In the genomic region with DNA sequence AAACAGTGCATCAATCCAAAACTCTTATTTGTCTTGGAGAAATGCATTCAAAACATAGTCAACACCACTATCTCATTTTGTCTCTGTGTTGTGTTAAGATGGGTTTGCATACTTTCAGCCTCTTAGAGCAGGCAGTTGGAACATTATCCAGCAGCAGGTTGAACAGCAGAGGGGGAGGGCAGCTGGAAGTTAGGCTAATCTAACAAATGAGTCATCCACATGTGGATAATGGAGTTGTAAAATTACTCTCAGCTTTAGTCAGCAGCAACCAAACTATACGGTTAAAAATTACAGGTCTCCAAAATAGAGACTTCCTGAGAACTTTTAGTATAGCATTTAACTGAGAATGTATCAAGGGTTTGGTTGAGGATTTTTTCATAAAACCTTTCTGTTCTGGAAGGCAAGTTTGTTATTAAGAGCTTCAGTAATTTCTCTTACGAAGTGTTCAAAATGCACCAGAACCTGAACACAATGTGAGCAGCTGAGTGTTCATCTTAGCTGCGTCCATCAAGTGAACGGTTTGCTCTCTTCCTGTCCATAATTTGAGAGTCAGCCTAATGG, we compare ENCODE assay signal across 1 cellular context.
TF ChIP-seq lines count a peak whose summit lies in the region.

No MANE protein-coding gene starts in this region.

TF ChIP-seq in K562, 482 proteins besides CTCF, POLR2A, EP300 and RAD21 (continued from another document and continues in another):
- TF ChIP-seq, protein P1, sequence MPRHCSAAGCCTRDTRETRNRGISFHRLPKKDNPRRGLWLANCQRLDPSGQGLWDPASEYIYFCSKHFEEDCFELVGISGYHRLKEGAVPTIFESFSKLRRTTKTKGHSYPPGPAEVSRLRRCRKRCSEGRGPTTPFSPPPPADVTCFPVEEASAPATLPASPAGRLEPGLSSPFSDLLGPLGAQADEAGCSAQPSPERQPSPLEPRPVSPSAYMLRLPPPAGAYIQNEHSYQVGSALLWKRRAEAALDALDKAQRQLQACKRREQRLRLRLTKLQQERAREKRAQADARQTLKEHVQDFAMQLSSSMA (CRISPR knock-in tag; IDR thresholded peaks at IDR 0.05): no peak
- no peak for TF ChIP-seq GABPB2 (CRISPR knock-in tag; conservative IDR thresholded peaks at IDR 0.05)
- TF ChIP-seq GTF2E2 (tag; IDR thresholded peaks at IDR 0.05): 0 out of 2 replicates have a peak, but pooled peaks have one; percentile 30
- TF ChIP-seq, protein P2, sequence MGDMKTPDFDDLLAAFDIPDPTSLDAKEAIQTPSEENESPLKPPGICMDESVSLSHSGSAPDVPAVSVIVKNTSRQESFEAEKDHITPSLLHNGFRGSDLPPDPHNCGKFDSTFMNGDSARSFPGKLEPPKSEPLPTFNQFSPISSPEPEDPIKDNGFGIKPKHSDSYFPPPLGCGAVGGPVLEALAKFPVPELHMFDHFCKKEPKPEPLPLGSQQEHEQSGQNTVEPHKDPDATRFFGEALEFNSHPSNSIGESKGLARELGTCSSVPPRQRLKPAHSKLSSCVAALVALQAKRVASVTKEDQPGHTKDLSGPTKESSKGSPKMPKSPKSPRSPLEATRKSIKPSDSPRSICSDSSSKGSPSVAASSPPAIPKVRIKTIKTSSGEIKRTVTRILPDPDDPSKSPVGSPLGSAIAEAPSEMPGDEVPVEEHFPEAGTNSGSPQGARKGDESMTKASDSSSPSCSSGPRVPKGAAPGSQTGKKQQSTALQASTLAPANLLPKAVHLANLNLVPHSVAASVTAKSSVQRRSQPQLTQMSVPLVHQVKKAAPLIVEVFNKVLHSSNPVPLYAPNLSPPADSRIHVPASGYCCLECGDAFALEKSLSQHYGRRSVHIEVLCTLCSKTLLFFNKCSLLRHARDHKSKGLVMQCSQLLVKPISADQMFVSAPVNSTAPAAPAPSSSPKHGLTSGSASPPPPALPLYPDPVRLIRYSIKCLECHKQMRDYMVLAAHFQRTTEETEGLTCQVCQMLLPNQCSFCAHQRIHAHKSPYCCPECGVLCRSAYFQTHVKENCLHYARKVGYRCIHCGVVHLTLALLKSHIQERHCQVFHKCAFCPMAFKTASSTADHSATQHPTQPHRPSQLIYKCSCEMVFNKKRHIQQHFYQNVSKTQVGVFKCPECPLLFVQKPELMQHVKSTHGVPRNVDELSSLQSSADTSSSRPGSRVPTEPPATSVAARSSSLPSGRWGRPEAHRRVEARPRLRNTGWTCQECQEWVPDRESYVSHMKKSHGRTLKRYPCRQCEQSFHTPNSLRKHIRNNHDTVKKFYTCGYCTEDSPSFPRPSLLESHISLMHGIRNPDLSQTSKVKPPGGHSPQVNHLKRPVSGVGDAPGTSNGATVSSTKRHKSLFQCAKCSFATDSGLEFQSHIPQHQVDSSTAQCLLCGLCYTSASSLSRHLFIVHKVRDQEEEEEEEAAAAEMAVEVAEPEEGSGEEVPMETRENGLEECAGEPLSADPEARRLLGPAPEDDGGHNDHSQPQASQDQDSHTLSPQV (IDR thresholded peaks at IDR 0.05): peak; percentile 80
- peak; percentile 54 for TF ChIP-seq DACH1 (IDR thresholded peaks at IDR 0.05; ENCODE audit: partially characterized antibody)
- TF ChIP-seq EP400 (IDR thresholded peaks at IDR 0.05): peak; percentile 77
- no peak for TF ChIP-seq SPI1 (IDR thresholded peaks at IDR 0.05; ENCODE audit: borderline replicate concordance, low read depth, low read length)
- TF ChIP-seq NCOA6 (IDR thresholded peaks at IDR 0.05): no peak
- no peak for TF ChIP-seq FOXA1 (IDR thresholded peaks at IDR 0.05; ENCODE audit: borderline replicate concordance)
- TF ChIP-seq ARHGAP35 (IDR thresholded peaks at IDR 0.05; ENCODE audit: partially characterized antibody): no peak
- TF ChIP-seq KLF13 (tag; IDR thresholded peaks at IDR 0.05; ENCODE audit: borderline replicate concordance, low read depth): no peak
- TF ChIP-seq FOXP1 (CRISPR knock-in tag; IDR thresholded peaks at IDR 0.05): no peak
- TF ChIP-seq, protein P3, sequence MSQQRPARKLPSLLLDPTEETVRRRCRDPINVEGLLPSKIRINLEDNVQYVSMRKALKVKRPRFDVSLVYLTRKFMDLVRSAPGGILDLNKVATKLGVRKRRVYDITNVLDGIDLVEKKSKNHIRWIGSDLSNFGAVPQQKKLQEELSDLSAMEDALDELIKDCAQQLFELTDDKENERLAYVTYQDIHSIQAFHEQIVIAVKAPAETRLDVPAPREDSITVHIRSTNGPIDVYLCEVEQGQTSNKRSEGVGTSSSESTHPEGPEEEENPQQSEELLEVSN (IDR thresholded peaks at IDR 0.05; ENCODE audit: borderline replicate concordance in 1 of 2, extremely low read depth in 1 of 2, insufficient read depth in 1 of 2, insufficient read length in 1 of 2, low read depth in 1 of 2, low read length in 1 of 2, poor library complexity in 1 of 2, severe bottlenecking in 1 of 2): no peak
- TF ChIP-seq, protein P4, sequence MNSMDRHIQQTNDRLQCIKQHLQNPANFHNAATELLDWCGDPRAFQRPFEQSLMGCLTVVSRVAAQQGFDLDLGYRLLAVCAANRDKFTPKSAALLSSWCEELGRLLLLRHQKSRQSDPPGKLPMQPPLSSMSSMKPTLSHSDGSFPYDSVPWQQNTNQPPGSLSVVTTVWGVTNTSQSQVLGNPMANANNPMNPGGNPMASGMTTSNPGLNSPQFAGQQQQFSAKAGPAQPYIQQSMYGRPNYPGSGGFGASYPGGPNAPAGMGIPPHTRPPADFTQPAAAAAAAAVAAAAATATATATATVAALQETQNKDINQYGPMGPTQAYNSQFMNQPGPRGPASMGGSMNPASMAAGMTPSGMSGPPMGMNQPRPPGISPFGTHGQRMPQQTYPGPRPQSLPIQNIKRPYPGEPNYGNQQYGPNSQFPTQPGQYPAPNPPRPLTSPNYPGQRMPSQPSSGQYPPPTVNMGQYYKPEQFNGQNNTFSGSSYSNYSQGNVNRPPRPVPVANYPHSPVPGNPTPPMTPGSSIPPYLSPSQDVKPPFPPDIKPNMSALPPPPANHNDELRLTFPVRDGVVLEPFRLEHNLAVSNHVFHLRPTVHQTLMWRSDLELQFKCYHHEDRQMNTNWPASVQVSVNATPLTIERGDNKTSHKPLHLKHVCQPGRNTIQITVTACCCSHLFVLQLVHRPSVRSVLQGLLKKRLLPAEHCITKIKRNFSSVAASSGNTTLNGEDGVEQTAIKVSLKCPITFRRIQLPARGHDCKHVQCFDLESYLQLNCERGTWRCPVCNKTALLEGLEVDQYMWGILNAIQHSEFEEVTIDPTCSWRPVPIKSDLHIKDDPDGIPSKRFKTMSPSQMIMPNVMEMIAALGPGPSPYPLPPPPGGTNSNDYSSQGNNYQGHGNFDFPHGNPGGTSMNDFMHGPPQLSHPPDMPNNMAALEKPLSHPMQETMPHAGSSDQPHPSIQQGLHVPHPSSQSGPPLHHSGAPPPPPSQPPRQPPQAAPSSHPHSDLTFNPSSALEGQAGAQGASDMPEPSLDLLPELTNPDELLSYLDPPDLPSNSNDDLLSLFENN (IDR thresholded peaks at IDR 0.05; ENCODE audit: low read depth in 2 of 2, low read length in 2 of 2): peak in 1 of 2 experiments; percentile 73; a peak in 1 of 4 replicates
- TF ChIP-seq, protein P5, sequence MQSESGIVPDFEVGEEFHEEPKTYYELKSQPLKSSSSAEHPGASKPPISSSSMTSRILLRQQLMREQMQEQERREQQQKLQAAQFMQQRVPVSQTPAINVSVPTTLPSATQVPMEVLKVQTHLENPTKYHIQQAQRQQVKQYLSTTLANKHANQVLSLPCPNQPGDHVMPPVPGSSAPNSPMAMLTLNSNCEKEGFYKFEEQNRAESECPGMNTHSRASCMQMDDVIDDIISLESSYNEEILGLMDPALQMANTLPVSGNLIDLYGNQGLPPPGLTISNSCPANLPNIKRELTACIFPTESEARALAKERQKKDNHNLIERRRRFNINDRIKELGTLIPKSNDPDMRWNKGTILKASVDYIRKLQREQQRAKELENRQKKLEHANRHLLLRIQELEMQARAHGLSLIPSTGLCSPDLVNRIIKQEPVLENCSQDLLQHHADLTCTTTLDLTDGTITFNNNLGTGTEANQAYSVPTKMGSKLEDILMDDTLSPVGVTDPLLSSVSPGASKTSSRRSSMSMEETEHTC (IDR thresholded peaks at IDR 0.05): 0 out of 2 replicates have a peak, but pooled peaks have one; percentile 57
- TF ChIP-seq, protein P6, sequence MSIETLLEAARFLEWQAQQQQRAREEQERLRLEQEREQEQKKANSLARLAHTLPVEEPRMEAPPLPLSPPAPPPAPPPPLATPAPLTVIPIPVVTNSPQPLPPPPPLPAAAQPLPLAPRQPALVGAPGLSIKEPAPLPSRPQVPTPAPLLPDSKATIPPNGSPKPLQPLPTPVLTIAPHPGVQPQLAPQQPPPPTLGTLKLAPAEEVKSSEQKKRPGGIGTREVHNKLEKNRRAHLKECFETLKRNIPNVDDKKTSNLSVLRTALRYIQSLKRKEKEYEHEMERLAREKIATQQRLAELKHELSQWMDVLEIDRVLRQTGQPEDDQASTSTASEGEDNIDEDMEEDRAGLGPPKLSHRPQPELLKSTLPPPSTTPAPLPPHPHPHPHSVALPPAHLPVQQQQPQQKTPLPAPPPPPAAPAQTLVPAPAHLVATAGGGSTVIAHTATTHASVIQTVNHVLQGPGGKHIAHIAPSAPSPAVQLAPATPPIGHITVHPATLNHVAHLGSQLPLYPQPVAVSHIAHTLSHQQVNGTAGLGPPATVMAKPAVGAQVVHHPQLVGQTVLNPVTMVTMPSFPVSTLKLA (conservative IDR thresholded peaks at IDR 0.05): peak; percentile 36 to 57; a peak in 3 of 4 replicates
- no peak for TF ChIP-seq RFX5 (IDR thresholded peaks at IDR 0.05; ENCODE audit: low read depth, low read length)
- TF ChIP-seq TAF7 (tag; IDR thresholded peaks at IDR 0.05): no peak
- peak; percentile 98 for TF ChIP-seq DPF2 (IDR thresholded peaks at IDR 0.05)
- TF ChIP-seq KLF6 (CRISPR knock-in tag; IDR thresholded peaks at IDR 0.05; ENCODE audit: borderline replicate concordance): no peak
- TF ChIP-seq NBN (IDR thresholded peaks at IDR 0.05; ENCODE audit: low read depth): peak; percentile 84
- no peak for TF ChIP-seq ZBTB7A (IDR thresholded peaks at IDR 0.05; ENCODE audit: borderline replicate concordance, control insufficient read depth, low read depth, low read length)
- no peak; the same call in none of the 2 replicates for TF ChIP-seq ZNF175 (CRISPR knock-in tag; IDR thresholded peaks at IDR 0.05; ENCODE audit: low read depth)
- peak in 1 of 2 experiments; percentile 63; a peak in 3 of 4 replicates for TF ChIP-seq TRIM24 (IDR thresholded peaks at IDR 0.05)
- no peak for TF ChIP-seq SMAD1 (IDR thresholded peaks at IDR 0.05; ENCODE audit: low read depth, low read length, partially characterized antibody)
- TF ChIP-seq CBFA2T2 (conservative IDR thresholded peaks at IDR 0.05): peak; percentile 73
- TF ChIP-seq, protein P7, sequence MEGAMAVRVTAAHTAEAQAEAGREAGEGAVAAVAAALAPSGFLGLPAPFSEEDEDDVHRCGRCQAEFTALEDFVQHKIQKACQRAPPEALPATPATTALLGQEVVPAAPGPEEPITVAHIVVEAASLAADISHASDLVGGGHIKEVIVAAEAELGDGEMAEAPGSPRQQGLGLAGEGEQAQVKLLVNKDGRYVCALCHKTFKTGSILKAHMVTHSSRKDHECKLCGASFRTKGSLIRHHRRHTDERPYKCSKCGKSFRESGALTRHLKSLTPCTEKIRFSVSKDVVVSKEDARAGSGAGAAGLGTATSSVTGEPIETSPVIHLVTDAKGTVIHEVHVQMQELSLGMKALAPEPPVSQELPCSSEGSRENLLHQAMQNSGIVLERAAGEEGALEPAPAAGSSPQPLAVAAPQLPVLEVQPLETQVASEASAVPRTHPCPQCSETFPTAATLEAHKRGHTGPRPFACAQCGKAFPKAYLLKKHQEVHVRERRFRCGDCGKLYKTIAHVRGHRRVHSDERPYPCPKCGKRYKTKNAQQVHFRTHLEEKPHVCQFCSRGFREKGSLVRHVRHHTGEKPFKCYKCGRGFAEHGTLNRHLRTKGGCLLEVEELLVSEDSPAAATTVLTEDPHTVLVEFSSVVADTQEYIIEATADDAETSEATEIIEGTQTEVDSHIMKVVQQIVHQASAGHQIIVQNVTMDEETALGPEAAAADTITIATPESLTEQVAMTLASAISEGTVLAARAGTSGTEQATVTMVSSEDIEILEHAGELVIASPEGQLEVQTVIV (CRISPR knock-in tag; IDR thresholded peaks at IDR 0.05; ENCODE audit: borderline replicate concordance): no peak
- TF ChIP-seq RBM25 (IDR thresholded peaks at IDR 0.05; ENCODE audit: low read depth, low read length, severe bottlenecking): no peak
- peak; percentile 98 for TF ChIP-seq FOSL1 (tag; conservative IDR thresholded peaks at IDR 0.05)
- peak; percentile 76 for TF ChIP-seq FOS (IDR thresholded peaks at IDR 0.05; ENCODE audit: extremely low read depth, insufficient read length)
- TF ChIP-seq SRF (CRISPR knock-in tag; IDR thresholded peaks at IDR 0.05): no peak
- TF ChIP-seq, protein P8, sequence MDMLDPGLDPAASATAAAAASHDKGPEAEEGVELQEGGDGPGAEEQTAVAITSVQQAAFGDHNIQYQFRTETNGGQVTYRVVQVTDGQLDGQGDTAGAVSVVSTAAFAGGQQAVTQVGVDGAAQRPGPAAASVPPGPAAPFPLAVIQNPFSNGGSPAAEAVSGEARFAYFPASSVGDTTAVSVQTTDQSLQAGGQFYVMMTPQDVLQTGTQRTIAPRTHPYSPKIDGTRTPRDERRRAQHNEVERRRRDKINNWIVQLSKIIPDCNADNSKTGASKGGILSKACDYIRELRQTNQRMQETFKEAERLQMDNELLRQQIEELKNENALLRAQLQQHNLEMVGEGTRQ (CRISPR knock-in tag; IDR thresholded peaks at IDR 0.05): no peak
- TF ChIP-seq HLTF (IDR thresholded peaks at IDR 0.05): no peak
- TF ChIP-seq MCM3 (IDR thresholded peaks at IDR 0.05): no peak
- TF ChIP-seq RAD51 (IDR thresholded peaks at IDR 0.05; ENCODE audit: borderline replicate concordance, low read depth): no peak
- peak; percentile 100 for TF ChIP-seq JUND (IDR thresholded peaks at IDR 0.05; ENCODE audit: borderline replicate concordance, low read depth, low read length)
- peak; percentile 99 for TF ChIP-seq JUND (tag; IDR thresholded peaks at IDR 0.05; ENCODE audit: borderline replicate concordance, low read depth, low read length)
- peak in 1 of 2 experiments; percentile 83; a peak in 2 of 4 replicates for TF ChIP-seq RCOR1 (IDR thresholded peaks at IDR 0.05; ENCODE audit: borderline replicate concordance in 1 of 2, low read depth in 2 of 2, low read length in 2 of 2)
- TF ChIP-seq TBP (optimal IDR thresholded peaks at IDR 0.05; ENCODE audit: low read depth, low read length): peak; percentile 25
- no peak for TF ChIP-seq KAT7 (CRISPR knock-in tag; IDR thresholded peaks at IDR 0.05; ENCODE audit: borderline replicate concordance)
- TF ChIP-seq RUNX1 (IDR thresholded peaks at IDR 0.05; ENCODE audit: low read depth): no peak
- no peak for TF ChIP-seq STAT5B (CRISPR knock-in tag; IDR thresholded peaks at IDR 0.05)
- peak; percentile 56; the same call in 1 of the 2 replicates for TF ChIP-seq NCOA1 (IDR thresholded peaks at IDR 0.05; ENCODE audit: low read depth)
- TF ChIP-seq, protein P9, sequence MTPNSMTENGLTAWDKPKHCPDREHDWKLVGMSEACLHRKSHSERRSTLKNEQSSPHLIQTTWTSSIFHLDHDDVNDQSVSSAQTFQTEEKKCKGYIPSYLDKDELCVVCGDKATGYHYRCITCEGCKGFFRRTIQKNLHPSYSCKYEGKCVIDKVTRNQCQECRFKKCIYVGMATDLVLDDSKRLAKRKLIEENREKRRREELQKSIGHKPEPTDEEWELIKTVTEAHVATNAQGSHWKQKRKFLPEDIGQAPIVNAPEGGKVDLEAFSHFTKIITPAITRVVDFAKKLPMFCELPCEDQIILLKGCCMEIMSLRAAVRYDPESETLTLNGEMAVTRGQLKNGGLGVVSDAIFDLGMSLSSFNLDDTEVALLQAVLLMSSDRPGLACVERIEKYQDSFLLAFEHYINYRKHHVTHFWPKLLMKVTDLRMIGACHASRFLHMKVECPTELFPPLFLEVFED (CRISPR knock-in tag; conservative IDR thresholded peaks at IDR 0.05): no peak
- TF ChIP-seq, protein P10, sequence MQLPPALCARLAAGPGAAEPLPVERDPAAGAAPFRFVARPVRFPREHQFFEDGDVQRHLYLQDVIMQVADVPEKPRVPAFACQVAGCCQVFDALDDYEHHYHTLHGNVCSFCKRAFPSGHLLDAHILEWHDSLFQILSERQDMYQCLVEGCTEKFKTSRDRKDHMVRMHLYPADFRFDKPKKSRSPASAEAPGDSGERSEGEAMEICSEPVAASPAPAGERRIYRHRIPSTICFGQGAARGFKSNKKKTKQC (CRISPR knock-in tag; IDR thresholded peaks at IDR 0.05): no peak
